Comparison of ENCODE assay signal across 8 cellular contexts in the genomic region with DNA sequence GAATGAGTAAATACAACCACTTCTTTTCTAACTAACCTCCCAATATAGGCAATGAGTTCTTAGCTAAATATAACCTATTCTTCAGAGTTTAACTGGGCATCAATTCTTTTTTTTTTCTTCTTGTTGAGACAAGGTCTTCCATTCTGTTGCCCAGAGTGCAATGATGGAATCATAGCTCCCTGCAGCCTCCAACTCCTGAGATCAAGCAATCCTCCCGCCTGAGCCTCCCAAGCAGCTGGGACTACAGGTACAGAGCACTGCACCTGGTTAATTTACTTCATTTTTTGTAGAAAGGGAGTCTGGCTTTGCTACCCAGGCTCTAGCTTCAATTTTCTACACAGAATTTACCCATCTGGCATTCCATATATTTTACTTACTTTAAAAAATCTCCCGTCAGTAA. TPM values are rescaled to one million over a fixed set of nuclear protein-coding genes. Genes with fewer than 3 reads are reported as not detected.
DNase-seq lines count a peak whose midpoint lies in the region; ATAC-seq and TF ChIP-seq lines count a peak whose summit lies in the region.

No MANE protein-coding gene starts in this region.

- peak overlapping the region; percentile 75 for H3K27ac Mint-ChIP-seq in endothelial cell (ENCODE audit: unreplicated experiment)
- no peak overlapping the region for H3K27ac Mint-ChIP-seq in stimulated activated naive CD8-positive, alpha-beta T cell treated with anti-CD3 and anti-CD28 coated beads, Interleukin-15, amount 100 ng/mL, for 72 hours

- H3K27me3 Mint-ChIP-seq in endothelial cell (ENCODE audit: unreplicated experiment): peaks cover 1% of the 10 kb centered on the region
- H3K27me3 Mint-ChIP-seq in stimulated activated naive CD8-positive, alpha-beta T cell treated with anti-CD3 and anti-CD28 coated beads, Interleukin-15, amount 100 ng/mL, for 72 hours: no peaks in the 10 kb centered on the region

- H3K9me3 Mint-ChIP-seq in endothelial cell (ENCODE audit: unreplicated experiment): no peaks in the 10 kb centered on the region
- peaks cover 0 to 3% of the 10 kb centered on the region in 2 donors for H3K9me3 Mint-ChIP-seq in stimulated activated naive CD8-positive, alpha-beta T cell treated with anti-CD3 and anti-CD28 coated beads, Interleukin-15, amount 100 ng/mL, for 72 hours

- peak overlapping the region; percentile 92; the same call in 1 of the 2 replicates for H3K27ac ChIP-seq in C4-2B
- H3K27ac ChIP-seq in osteoblast (ENCODE audit: low read depth, low read length): peak overlapping the region; percentile 96

- peaks cover 5% of the 10 kb centered on the region for H4K20me1 ChIP-seq in osteoblast (ENCODE audit: insufficient read depth, low read length)

- no peaks in the 10 kb centered on the region for H3K27me3 ChIP-seq in osteoblast (ENCODE audit: insufficient read depth, low read length)

- no peak for TF ChIP-seq POLR2A in NB4 (IDR thresholded peaks at IDR 0.05; ENCODE audit: extremely low read depth, insufficient read length)

- TF ChIP-seq CTCF in C4-2B (conservative IDR thresholded peaks at IDR 0.05) (no peak), NB4 (IDR thresholded peaks at IDR 0.05; ENCODE audit: low read depth, low read length) (no peak), endothelial cell (IDR thresholded peaks at IDR 0.05; ENCODE audit: unreplicated experiment) (no peak), osteoblast (IDR thresholded peaks at IDR 0.05; ENCODE audit: extremely low read depth, low read depth, low read length) (no peak)

- DNase-seq in NB4 (ENCODE audit: low read depth) (no peak), endothelial cell (ENCODE audit: low spot score) (no peak), osteoblast (ENCODE audit: insufficient read length, low spot score, missing footprints) (no peak), sciatic nerve (ENCODE audit: low spot score) (no peak), NCI-H2196 (lab: John Stamatoyannopoulos, UW; ENCODE audit: unreplicated experiment) (no peak), GDM1 (lab: John Stamatoyannopoulos, UW) (no peak)
- DNase-seq in stimulated activated naive CD8-positive, alpha-beta T cell treated with anti-CD3 and anti-CD28 coated beads, Interleukin-15, amount 100 ng/mL, for 72 hours: no peak

- peak overlapping the region; percentile 75 for H3K4me3 Mint-ChIP-seq in endothelial cell (ENCODE audit: unreplicated experiment)
- no peak overlapping the region for H3K4me3 Mint-ChIP-seq in stimulated activated naive CD8-positive, alpha-beta T cell treated with anti-CD3 and anti-CD28 coated beads, Interleukin-15, amount 100 ng/mL, for 72 hours

- H3K79me2 ChIP-seq in osteoblast (ENCODE audit: insufficient read depth, low read length): peaks cover 35% of the 10 kb centered on the region

- intact Hi-C loops in sciatic nerve (cut with DNase I): no loop called here

- peak overlapping the region; percentile 97 for H2AFZ ChIP-seq in osteoblast (ENCODE audit: low read length)

- peaks cover 10% of the 10 kb centered on the region for H3K4me1 Mint-ChIP-seq in endothelial cell (ENCODE audit: unreplicated experiment)
- H3K4me1 Mint-ChIP-seq in stimulated activated naive CD8-positive, alpha-beta T cell treated with anti-CD3 and anti-CD28 coated beads, Interleukin-15, amount 100 ng/mL, for 72 hours: peaks cover 16% of the 10 kb centered on the region

- peak overlapping the region; percentile 96 for H3K4me3 ChIP-seq in NB4 (ENCODE audit: low read depth, low read length)
- H3K4me3 ChIP-seq in osteoblast (ENCODE audit: insufficient read depth, low read length): peak overlapping the region; percentile 86

- no peaks in the 10 kb centered on the region for H3K36me3 ChIP-seq in osteoblast (ENCODE audit: insufficient read depth, low read length)

- peaks cover 17% of the 10 kb centered on the region for H3K36me3 Mint-ChIP-seq in endothelial cell (ENCODE audit: low read depth, unreplicated experiment)

- no peak for ATAC-seq in sciatic nerve
- no peak for ATAC-seq in stimulated activated naive CD8-positive, alpha-beta T cell treated with anti-CD3 and anti-CD28 coated beads, Interleukin-15, amount 100 ng/mL, for 72 hours

- peak overlapping the region; percentile 97 for H3K4me2 ChIP-seq in osteoblast (ENCODE audit: insufficient read depth, low read length)

- H3K9me3 ChIP-seq in osteoblast (ENCODE audit: low read depth, low read length): no peaks in the 10 kb centered on the region

- H3K4me1 ChIP-seq in osteoblast (ENCODE audit: insufficient read depth, low read length): peaks cover 13% of the 10 kb centered on the region

RNA-seq across cellular contexts. Expression of a gene that starts 1.1 kb away (rescaled TPM):
- total RNA-seq in endothelial cell (ENCODE audit: unreplicated experiment) (24.9 TPM), osteoblast (12.4 and 14.8 TPM in 2 replicates), sciatic nerve (39.0 TPM)
